Comparison of ENCODE assay signal across 16 cellular contexts in the genomic region with DNA sequence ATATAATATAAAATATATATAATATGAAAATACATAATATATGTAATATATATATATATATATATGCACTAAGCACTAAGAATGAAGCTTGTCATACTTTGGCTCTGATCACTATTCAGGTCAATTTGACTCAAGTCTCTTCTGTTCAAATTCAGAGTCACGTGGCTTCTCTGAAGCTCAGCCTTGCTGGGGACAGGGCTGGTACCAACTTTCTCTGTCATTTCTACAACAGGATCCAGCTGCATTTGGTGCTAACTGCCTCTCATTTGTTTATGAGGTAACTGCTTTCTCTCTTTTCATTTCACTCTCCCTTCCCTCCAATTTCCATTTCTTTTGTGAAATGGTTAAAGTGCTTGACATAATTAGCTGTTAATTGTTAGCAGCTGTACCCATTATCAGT.
DNase-seq lines count a peak whose midpoint lies in the region; ATAC-seq, FAIRE-seq and TF ChIP-seq lines count a peak whose summit lies in the region.
"Had no signal": no experiment of that assay in that cellular context is flagged by ENCODE, and none has a peak within 500 bp of the region (broad histone marks: within the 10 kb centered on the region; RNA-seq: fewer than 3 reads in every experiment).

No MANE protein-coding gene starts in this region.

- peaks cover 0 to 15% (median 2%) of the 10 kb centered on the region in 5 experiments for H3K9me3 Mint-ChIP-seq in brain
- H3K9me3 Mint-ChIP-seq: HFFc6 had no signal

- TF ChIP-seq POLR2A in GM12892 (IDR thresholded peaks at IDR 0.05; ENCODE audit: low read depth, low read length): no peak

- TF ChIP-seq CTCF in brain (conservative IDR thresholded peaks at IDR 0.05): no peak

- no peak for FAIRE-seq in GM12892 (lab: Jason Lieb, UNC)
- FAIRE-seq: A549, G401.6, H1 had no signal

- H3K36me3 Mint-ChIP-seq in brain: no peaks in the 10 kb centered on the region
- H3K36me3 Mint-ChIP-seq: CD4-positive, alpha-beta memory T cell had no signal

- peak overlapping the region in 3 of 5 experiments; percentile 68 to 80 (median 74) for H3K27ac Mint-ChIP-seq in brain
- H3K27ac Mint-ChIP-seq: HFFc6 had no signal

- no peaks in the 10 kb centered on the region for H3K27me3 Mint-ChIP-seq in brain

- DNase-seq in GM12892 (ENCODE audit: insufficient read length): peak; percentile 23
- peak; percentile 57 to 75 for DNase-seq in NCI-H526 (lab: John Stamatoyannopoulos, UW)
- DNase-seq in SW480 (ENCODE audit: low spot score): no peak
- DNase-seq in OCI-M2 (lab: John Stamatoyannopoulos, UW; ENCODE audit: unreplicated experiment): no peak
- no peak for DNase-seq in activated CD4-positive, CD25-positive, alpha-beta regulatory T cell treated with anti-CD3 and anti-CD28 coated beads, Interleukin-2, amount 50 U/mL, for 72 hours
- DNase-seq: BE2C; CD4-positive, alpha-beta memory T cell; DMS79; EL; HFFc6 had no signal

- no peak overlapping the region for H3K4me3 Mint-ChIP-seq in brain
- H3K4me3 Mint-ChIP-seq: HFFc6 had no signal

- ATAC-seq in GM19351 (IDR thresholded peaks at IDR 0.05; ENCODE audit: unreplicated experiment): peak; percentile 65
- no peak for ATAC-seq in HG03175 (IDR thresholded peaks at IDR 0.05; ENCODE audit: unreplicated experiment)
- ATAC-seq: A549 had no signal

- H3K4me1 Mint-ChIP-seq in brain: peaks cover 67% of the 10 kb centered on the region

Comparison
In these comparisons a context has a peak if more than half of its experiments do, and no peak if none do; other contexts are left out.
1. DNase-seq: peak in GM12892 (single experiment) and NCI-H526 (2 of 2); none in SW480 (single experiment), OCI-M2 (single experiment) and activated CD4-positive, CD25-positive, alpha-beta regulatory T cell treated with anti-CD3 and anti-CD28 coated beads, Interleukin-2, amount 50 U/mL, for 72 hours (single experiment).